10 cellular contexts compared by ENCODE assay signal in genomic region chr12:46265734-46266133, GRCh38. TPM values are rescaled to one million over a fixed set of nuclear protein-coding genes. Genes with fewer than 3 reads are reported as not detected.
DNase-seq lines count a peak whose midpoint lies in the region; FAIRE-seq and TF ChIP-seq lines count a peak whose summit lies in the region.
"Had no signal": no experiment of that assay in that cellular context is flagged by ENCODE, and none has a peak within 500 bp of the region (broad histone marks: within the 10 kb centered on the region; RNA-seq: fewer than 3 reads in every experiment).

No MANE protein-coding gene starts in this region.

- no peaks in the 10 kb centered on the region for H3K36me3 ChIP-seq in endothelial cell of umbilical vein (ENCODE audit: control insufficient read depth in 2 of 2, extremely low read depth in 1 of 2, insufficient read depth in 2 of 2, low read length in 2 of 2)
- no peaks in the 10 kb centered on the region for H3K36me3 ChIP-seq in spleen

- H3K9ac ChIP-seq in endothelial cell of umbilical vein (replicated peaks; ENCODE audit: extremely low read depth, insufficient read depth, low read length) = no peak overlapping the region

- CTCF ChIA-PET in endothelial cell of umbilical vein (lab: Charles Lee) = interaction anchor here (1.1 to 1.6 kb wide), 2 partner anchors 37 to 57 kb away, joined by 3 to 5 read pairs; no protein-coding TSS in a partner anchor

- peaks cover 31% of the 10 kb centered on the region for H3K4me1 ChIP-seq in endothelial cell of umbilical vein (ENCODE audit: control insufficient read depth, extremely low read depth, insufficient read depth, low read length)
- H3K4me1 ChIP-seq in spleen = peaks cover 24 to 100% (median 81%) of the 10 kb centered on the region in 6 donors

- H3K4me3 ChIP-seq in endothelial cell of umbilical vein (replicated peaks in 1 of 3; ENCODE audit: insufficient read depth in 1 of 3, low read depth in 1 of 3, low read length in 3 of 3) = peak overlapping the region in 1 of 3 experiments; percentile 85
- peak overlapping the region in 5 of 8 donors; percentile 70 to 83 (median 78) for H3K4me3 ChIP-seq in spleen

- TF ChIP-seq CTCF in endothelial cell of umbilical vein (IDR thresholded peaks at IDR 0.05; ENCODE audit: extremely low read depth in 1 of 2, insufficient read depth in 1 of 2, low read depth in 1 of 2, low read length in 2 of 2) (no peak), spleen (IDR thresholded peaks at IDR 0.05 in 8 of 11, conservative IDR thresholded peaks at IDR 0.05 in 3 of 11) (no peak)

- no peaks in the 10 kb centered on the region for H4K20me1 ChIP-seq in endothelial cell of umbilical vein (replicated peaks; ENCODE audit: control insufficient read depth, extremely low read depth, insufficient read depth, low read length)

- intact Hi-C loops in endothelial cell of umbilical vein (cut with micrococcal nuclease) = loop anchor here (2.0 to 10.0 kb wide), 5 partner anchors 107 to 817 kb away; partner anchors contain the start of genes SCAF11 and SLC38A2
- intact Hi-C loops in spleen (cut with DNase I; ENCODE audit: low total_unique reads) = no loop called here

- no peaks in the 10 kb centered on the region for H3K9me3 ChIP-seq in endothelial cell of umbilical vein (replicated peaks; ENCODE audit: control insufficient read depth, insufficient read depth, low read length)
- H3K9me3 ChIP-seq in spleen = no peaks in the 10 kb centered on the region

- no peak for FAIRE-seq in endothelial cell of umbilical vein (lab: Jason Lieb, UNC)
- FAIRE-seq: TTC549, urothelium cell line had no signal

- peak overlapping the region; percentile 97 for H3K4me2 ChIP-seq in endothelial cell of umbilical vein (ENCODE audit: insufficient read depth, low read length)

- POLR2A ChIA-PET in endothelial cell of umbilical vein (lab: Charles Lee) = no interaction called here

- BruUV-seq in endothelial cell of umbilical vein (replicated peaks; lab: Mats Ljungman, UMichigan) = no TSS peak

- WGBS in spleen, 5 donors = 63 to 74% (median 67%) methylated on average over 3 of the region's 3 CpGs

- H3K79me2 ChIP-seq in endothelial cell of umbilical vein (ENCODE audit: control insufficient read depth, insufficient read depth, low read length) = peaks cover 76% of the 10 kb centered on the region

- TF ChIP-seq POLR2A in endothelial cell of umbilical vein (IDR thresholded peaks at IDR 0.05; ENCODE audit: low read depth, low read length) (no peak), spleen (IDR thresholded peaks at IDR 0.05) (no peak)

- H3K27ac ChIP-seq in endothelial cell of umbilical vein (ENCODE audit: insufficient read depth, low read depth, low read length) (no peak overlapping the region), spleen (peak overlapping the region in 5 of 8 donors; percentile 82 to 98 (median 95)), substantia nigra (ENCODE audit: low read depth, low read length, poor library complexity, severe bottlenecking) (no peak overlapping the region)

- H3K27me3 ChIP-seq in endothelial cell of umbilical vein (ENCODE audit: control insufficient read depth in 2 of 2, insufficient read depth in 2 of 2, low read length in 2 of 2) (no peaks in the 10 kb centered on the region), spleen (replicated peaks in 1 of 7) (peaks cover 0 to 36% (median 4%) of the 10 kb centered on the region in 7 donors)

- H3K9me1 ChIP-seq in endothelial cell of umbilical vein (replicated peaks; ENCODE audit: control insufficient read depth, extremely low read depth, insufficient read depth, low read length) = no peaks in the 10 kb centered on the region

- H2AFZ ChIP-seq in endothelial cell of umbilical vein (ENCODE audit: low read depth, low read length) = no peak overlapping the region

- peak; percentile 24 to 42 for DNase-seq in activated CD4-positive, alpha-beta T cell treated with anti-CD3 and anti-CD28 coated beads, Interleukin-2, amount 50 U/mL, for 48 hours
- DNase-seq in activated CD4-positive, alpha-beta T cell treated with anti-CD3 and anti-CD28 coated beads for 4 hours = no peak
- DNase-seq in HT-29 (ENCODE audit: low spot score) (peak; percentile 1), endothelial cell of umbilical vein (ENCODE audit: low read depth, low spot score) (no peak), spleen (no peak), NCI-H2227 (lab: John Stamatoyannopoulos, UW; ENCODE audit: unreplicated experiment) (no peak), substantia nigra (lab: John Stamatoyannopoulos, UW) (no peak)
- no peak for DNase-seq in activated CD8-positive, alpha-beta memory T cell treated with anti-CD3 and anti-CD28 coated beads, Interleukin-2, amount 50 U/mL, for 48 hours

- dilution Hi-C loops in endothelial cell of umbilical vein (cut with MboI; ENCODE audit: extremely low pct_ligation_motif_present, low sequenced_read_pairs) = no loop called here

TF ChIP-seq in endothelial cell of umbilical vein, 7 proteins besides CTCF, POLR2A, EP300 and RAD21:
- TF ChIP-seq MAX (IDR thresholded peaks at IDR 0.05; ENCODE audit: insufficient read depth, insufficient read length) = no peak

RNA-seq across cellular contexts. Expression of gene SLC38A1, which starts 3.1 kb away (rescaled TPM):
- 57.1 and 58.6 TPM in 2 replicates for total RNA-seq in HT-29 (2014; rRNA removed; shearing (Covaris generic))
- total RNA-seq in endothelial cell of umbilical vein (81.0 and 86.4 TPM in 2 replicates), spleen (100 to 1,000 TPM in 3 of 7 donors, 10 to 100 TPM in 4; 82.3 to 142 (median 94.4) TPM)
- polyA plus RNA-seq in endothelial cell of umbilical vein (17.2 and 23.6 TPM in 2 replicates), spleen (10 to 100 TPM; 26.9 to 33.8 (median 30.7) TPM)
- polyA plus RNA-seq in endothelial cell of umbilical vein (2011; cell fraction: cytosol; rRNA removed) = 16.7 TPM in 2 replicates
- 30.9 and 38.9 TPM in 2 replicates for polyA plus RNA-seq in endothelial cell of umbilical vein (2011; cell fraction: nucleus; rRNA removed)
- 56.7 and 79.2 TPM in 2 replicates for polyA plus RNA-seq in endothelial cell of umbilical vein (2012)
- polyA minus RNA-seq in endothelial cell of umbilical vein = 76.5 and 103 TPM in 2 replicates
- 212 TPM for polyA minus RNA-seq in endothelial cell of umbilical vein (2011; cell fraction: cytosol; rRNA and poly(A)+ RNA removed)
- polyA minus RNA-seq in endothelial cell of umbilical vein (2011; cell fraction: nucleus; rRNA and poly(A)+ RNA removed) = 70.3 and 93.2 TPM in 2 replicates

Comparison
In these comparisons a context has a peak if more than half of its experiments do, and no peak if none do; other contexts are left out.
1. DNase-seq: peak in activated CD4-positive, alpha-beta T cell treated with anti-CD3 and anti-CD28 coated beads, Interleukin-2, amount 50 U/mL, for 48 hours (2 of 2) and HT-29 (single experiment); none in activated CD4-positive, alpha-beta T cell treated with anti-CD3 and anti-CD28 coated beads for 4 hours (0 of 2), endothelial cell of umbilical vein (single experiment), spleen (single experiment), NCI-H2227 (single experiment), substantia nigra (0 of 49) and activated CD8-positive, alpha-beta memory T cell treated with anti-CD3 and anti-CD28 coated beads, Interleukin-2, amount 50 U/mL, for 48 hours (single experiment).
2. H3K27ac ChIP-seq: peak in spleen (5 of 8); none in endothelial cell of umbilical vein (single experiment) and substantia nigra (single experiment).